8 cellular contexts compared by ENCODE assay signal in genomic region chr9:91361294-91362201, GRCh38. TPM values are rescaled to one million over a fixed set of nuclear protein-coding genes. Genes with fewer than 3 reads are reported as not detected.
DNase-seq lines count a peak whose midpoint lies in the region; ATAC-seq and TF ChIP-seq lines count a peak whose summit lies in the region.

AUH (minus strand) TSS chr9:91361918; CDS start chr9:91361889, 29 bp downstream.

- TF ChIP-seq CTCF in BE2C (IDR thresholded peaks at IDR 0.05; ENCODE audit: low read depth, low read length) (no peak), lower lobe of right lung (IDR thresholded peaks at IDR 0.05) (no peak)
- TF ChIP-seq CTCF in activated CD8-positive, alpha-beta T cell treated with anti-CD3 and anti-CD28 coated beads for 36 hours (IDR thresholded peaks at IDR 0.05), result no peak

- H3K36me3 ChIP-seq in BE2C, result peaks cover 3% of the 10 kb centered on the region
- no peaks in the 10 kb centered on the region for H3K36me3 ChIP-seq in duodenal mucosa (ENCODE audit: control insufficient read depth in 1 of 2, insufficient read depth in 2 of 2, low read length in 2 of 2)
- H3K36me3 ChIP-seq in lower lobe of right lung, result peaks cover 8% of the 10 kb centered on the region

- no peaks in the 10 kb centered on the region for H3K27me3 Mint-ChIP-seq in activated CD8-positive, alpha-beta T cell treated with anti-CD3 and anti-CD28 coated beads for 36 hours

- peak within 1 kb of the TSS; percentile 89 for H3K4me3 Mint-ChIP-seq in activated CD8-positive, alpha-beta T cell treated with anti-CD3 and anti-CD28 coated beads for 36 hours

- H3K27me3 ChIP-seq in BE2C (no peaks in the 10 kb centered on the region), duodenal mucosa (ENCODE audit: control insufficient read depth in 1 of 2, insufficient read depth in 2 of 2, low read length in 2 of 2) (no peaks in the 10 kb centered on the region), lower lobe of right lung (ENCODE audit: low read depth) (no peaks in the 10 kb centered on the region)

- no peaks in the 10 kb centered on the region for H3K9me3 ChIP-seq in BE2C
- H3K9me3 ChIP-seq in duodenal mucosa (ENCODE audit: control insufficient read depth in 1 of 2, low read length in 2 of 2), result no peaks in the 10 kb centered on the region
- no peaks in the 10 kb centered on the region for H3K9me3 ChIP-seq in lower lobe of right lung

- H3K27ac ChIP-seq in duodenal mucosa (ENCODE audit: low read depth, low read length), result peak within 1 kb of the TSS; percentile 85
- H3K27ac ChIP-seq in lower lobe of right lung, result peak within 1 kb of the TSS; percentile 93

- no peaks in the 10 kb centered on the region for H3K9me3 Mint-ChIP-seq in activated CD8-positive, alpha-beta T cell treated with anti-CD3 and anti-CD28 coated beads for 36 hours

- peaks cover 9% of the 10 kb centered on the region; the same call in 1 of the 2 replicates for H3K4me1 ChIP-seq in BE2C
- peaks cover 22 to 24% of the 10 kb centered on the region in 2 donors for H3K4me1 ChIP-seq in duodenal mucosa (ENCODE audit: control insufficient read depth in 1 of 2, insufficient read depth in 2 of 2, low read length in 2 of 2)
- H3K4me1 ChIP-seq in lower lobe of right lung, result peaks cover 21% of the 10 kb centered on the region

- H3K4me1 Mint-ChIP-seq in activated CD8-positive, alpha-beta T cell treated with anti-CD3 and anti-CD28 coated beads for 36 hours (ENCODE audit: low read depth), result peaks cover 44% of the 10 kb centered on the region

- H3K4me3 ChIP-seq in BE2C (ENCODE audit: low read depth, low read length) (peak within 1 kb of the TSS; percentile 78), duodenal mucosa (ENCODE audit: low read depth in 1 of 2, low read length in 2 of 2) (peak within 1 kb of the TSS; percentile 77 to 93), lower lobe of right lung (peak within 1 kb of the TSS; percentile 98)

- intact Hi-C loops in activated CD8-positive, alpha-beta T cell treated with anti-CD3 and anti-CD28 coated beads for 36 hours (cut with micrococcal nuclease), result no loop called here
- intact Hi-C loops in lower lobe of right lung (cut with DNase I), result no loop called here

- DNase-seq in BE2C (peak; percentile 90), NCI-H526 treated with DMSO at 0.1 percent for 48 hours (lab: John Stamatoyannopoulos, UW) (peak; percentile 21), lower lobe of right lung (peak; percentile 91)
- peak; percentile 87 for DNase-seq in activated CD8-positive, alpha-beta T cell treated with anti-CD3 and anti-CD28 coated beads for 36 hours
- DNase-seq in stimulated activated CD4-positive, alpha-beta T cell treated with anti-CD3 and anti-CD28 coated beads, TNF-alpha, amount 100 ng/mL, for 1 hour (ENCODE audit: low read depth in 3 of 3, low spot score in 1 of 3), result peak; percentile 53 to 86 (median 75)

- H3K27ac Mint-ChIP-seq in activated CD8-positive, alpha-beta T cell treated with anti-CD3 and anti-CD28 coated beads for 36 hours, result peak within 1 kb of the TSS; percentile 87

- peaks cover 40% of the 10 kb centered on the region for H3K36me3 Mint-ChIP-seq in activated CD8-positive, alpha-beta T cell treated with anti-CD3 and anti-CD28 coated beads for 36 hours (ENCODE audit: low read depth)

- CTCF ChIA-PET in activated CD8-positive, alpha-beta T cell treated with anti-CD3 and anti-CD28 coated beads for 36 hours (lab: Charles Lee), result interaction anchor here (0.9 to 5.7 kb wide), 4 partner anchors 8 to 446 kb away, joined by 4 to 32 read pairs (median 4); partner anchors contain the start of gene NFIL3

- H3K9ac ChIP-seq in duodenal mucosa (ENCODE audit: low read depth in 1 of 2, low read length in 2 of 2), result peak within 1 kb of the TSS; percentile 74 to 84

- peak; percentile 89 for ATAC-seq in GM18909 (IDR thresholded peaks at IDR 0.05; ENCODE audit: poor library complexity, unreplicated experiment)
- peak; percentile 86 for ATAC-seq in HG03159 (IDR thresholded peaks at IDR 0.05; ENCODE audit: unreplicated experiment)
- peak; percentile 92 for ATAC-seq in activated CD8-positive, alpha-beta T cell treated with anti-CD3 and anti-CD28 coated beads for 36 hours
- ATAC-seq in lower lobe of right lung, result peak; percentile 99

- POLR2A ChIA-PET in activated CD8-positive, alpha-beta T cell treated with anti-CD3 and anti-CD28 coated beads for 36 hours (lab: Charles Lee), result interaction anchor here (0.6 to 5.4 kb wide), 16 partner anchors 8 to 261 kb away, joined by 3 to 32 read pairs (median 4); partner anchors contain the start of gene NFIL3

RNA-seq across cellular contexts. Expression of gene AUH, which starts in this region (rescaled TPM):
- 20.7 TPM for polyA plus RNA-seq in BE2C (2012; ENCODE audit: insufficient read depth, insufficient read length, low read depth)
- 10 to 100 TPM; 30.8 to 31.1 TPM for total RNA-seq in activated CD8-positive, alpha-beta T cell treated with anti-CD3 and anti-CD28 coated beads for 36 hours
- total RNA-seq in lower lobe of right lung, result 17.3 TPM

Comparison
In these comparisons a context has a peak if more than half of its experiments do, and no peak if none do; other contexts are left out.
1. Peak in every context shown above with its lines: DNase-seq, ATAC-seq, H3K4me3 ChIP-seq and H3K27ac ChIP-seq.
2. DNase-seq: peak in every context shown above with its lines; median percentile 91 in lower lobe of right lung; 90 in BE2C; 87 in activated CD8-positive, alpha-beta T cell treated with anti-CD3 and anti-CD28 coated beads for 36 hours; 75 in stimulated activated CD4-positive, alpha-beta T cell treated with anti-CD3 and anti-CD28 coated beads, TNF-alpha, amount 100 ng/mL, for 1 hour; 21 in NCI-H526 treated with DMSO at 0.1 percent for 48 hours.